8 cellular contexts compared by ENCODE assay signal in the genomic region with DNA sequence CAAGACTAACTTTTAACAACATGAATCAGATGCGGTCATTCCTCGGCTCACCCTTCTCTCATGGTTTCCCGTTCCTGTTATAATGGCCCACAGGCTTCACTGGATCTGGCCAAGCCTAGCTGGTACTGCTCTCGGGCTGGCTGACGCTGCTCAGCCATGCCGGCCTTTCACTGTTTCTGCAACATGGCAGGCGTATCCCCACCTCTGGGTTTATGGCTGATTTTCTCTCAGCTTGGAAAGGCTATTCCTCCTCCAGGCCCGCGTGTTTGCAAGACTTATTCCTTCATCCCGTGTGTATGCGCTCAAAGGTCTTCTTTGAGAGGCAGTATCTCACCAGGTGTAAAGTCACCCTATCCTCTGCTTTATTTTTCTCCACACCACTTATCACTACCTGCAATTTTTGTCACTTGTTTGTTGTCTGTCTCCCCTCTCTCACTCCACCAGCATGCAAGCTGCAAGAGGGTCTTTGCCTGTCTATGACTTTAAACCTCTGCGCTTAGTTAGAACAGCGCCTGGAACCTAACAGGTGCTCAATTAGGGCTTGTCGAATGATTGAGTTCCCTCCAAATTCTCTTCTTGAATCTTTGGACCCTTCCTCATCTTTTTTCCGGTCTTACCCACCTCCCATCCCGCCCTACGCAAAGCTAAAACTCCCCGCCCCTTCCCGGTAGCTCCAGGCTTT. TPM values are rescaled to one million over a fixed set of nuclear protein-coding genes. Genes with fewer than 3 reads are reported as not detected.
DNase-seq lines count a peak whose midpoint lies in the region.

No MANE protein-coding gene starts in this region.

- peaks cover 23% of the 10 kb centered on the region for H3K36me3 Mint-ChIP-seq in activated naive CD4-positive, alpha-beta T cell treated with anti-CD3 and anti-CD28 coated beads for 36 hours (ENCODE audit: low read depth)

- H3K4me1 Mint-ChIP-seq in activated naive CD4-positive, alpha-beta T cell treated with anti-CD3 and anti-CD28 coated beads for 36 hours (ENCODE audit: low read depth), result peaks cover 65% of the 10 kb centered on the region

- peak overlapping the region; percentile 93 for H3K27ac Mint-ChIP-seq in activated naive CD4-positive, alpha-beta T cell treated with anti-CD3 and anti-CD28 coated beads for 36 hours

- no peak for DNase-seq in activated naive CD4-positive, alpha-beta T cell treated with anti-CD3 and anti-CD28 coated beads for 36 hours
- no peak for DNase-seq in activated naive CD4-positive, alpha-beta T cell treated with anti-CD3 and anti-CD28 coated beads, Interleukin-2, amount 50 U/mL, for 16 hours
- DNase-seq in Jurkat, Clone E6-1 (ENCODE audit: low read depth, low spot score), result no peak
- DNase-seq in caudate nucleus (lab: John Stamatoyannopoulos, UW), result peak in 1 of 61 donors; percentile 29
- DNase-seq in Kasumi-1 (lab: John Stamatoyannopoulos, UW), result no peak
- no peak for DNase-seq in AML-193 (lab: John Stamatoyannopoulos, UW)
- no peak for DNase-seq in NOMO-1 treated with DMSO at 0.1 percent for 48 hours (lab: John Stamatoyannopoulos, UW; ENCODE audit: unreplicated experiment)

- peak overlapping the region; percentile 83 for H3K27ac ChIP-seq in caudate nucleus (ENCODE audit: low read depth, low read length)
- peak overlapping the region; percentile 93 for H3K27ac ChIP-seq in muscle layer of duodenum (ENCODE audit: low read length)

- H3K9me3 ChIP-seq in muscle layer of duodenum (ENCODE audit: control insufficient read depth in 1 of 2, low read length in 2 of 2), result no peaks in the 10 kb centered on the region

- H3K36me3 ChIP-seq in muscle layer of duodenum (ENCODE audit: control insufficient read depth in 1 of 2, insufficient read depth in 2 of 2, low read length in 2 of 2), result peaks cover 0 to 4% of the 10 kb centered on the region in 2 donors

- no peaks in the 10 kb centered on the region for H3K9me3 Mint-ChIP-seq in activated naive CD4-positive, alpha-beta T cell treated with anti-CD3 and anti-CD28 coated beads for 36 hours

- peak overlapping the region; percentile 60 for H3K4me3 ChIP-seq in Jurkat, Clone E6-1 (ENCODE audit: low read length)
- peak overlapping the region; percentile 85 to 89 for H3K4me3 ChIP-seq in muscle layer of duodenum (ENCODE audit: low read depth in 1 of 2, low read length in 2 of 2)

- H3K27me3 ChIP-seq in muscle layer of duodenum (ENCODE audit: low read depth, low read length), result no peaks in the 10 kb centered on the region

- peaks cover 16 to 27% of the 10 kb centered on the region in 2 donors for H3K4me1 ChIP-seq in muscle layer of duodenum (ENCODE audit: control insufficient read depth in 1 of 2, insufficient read depth in 2 of 2, low read length in 2 of 2)

- intact Hi-C loops in activated naive CD4-positive, alpha-beta T cell treated with anti-CD3 and anti-CD28 coated beads for 36 hours (cut with micrococcal nuclease), result loop anchor here (1.0 to 5.0 kb wide), 3 partner anchors 27 to 402 kb away; no protein-coding TSS in a partner anchor

- CTCF ChIA-PET in activated naive CD4-positive, alpha-beta T cell treated with anti-CD3 and anti-CD28 coated beads for 36 hours (lab: Charles Lee), result interaction anchor here (1.4 to 5.2 kb wide), 8 partner anchors 15 to 111 kb away, joined by 4 to 45 read pairs (median 8); no protein-coding TSS in a partner anchor

- peak overlapping the region; percentile 88 for H3K4me3 Mint-ChIP-seq in activated naive CD4-positive, alpha-beta T cell treated with anti-CD3 and anti-CD28 coated beads for 36 hours

- no peaks in the 10 kb centered on the region for H3K27me3 Mint-ChIP-seq in activated naive CD4-positive, alpha-beta T cell treated with anti-CD3 and anti-CD28 coated beads for 36 hours (ENCODE audit: low read depth)

RNA-seq across cellular contexts. Expression of gene RAP1A, which starts 0.5 kb away (rescaled TPM):
- total RNA-seq in activated naive CD4-positive, alpha-beta T cell treated with anti-CD3 and anti-CD28 coated beads for 36 hours, result 100 to 1,000 TPM; 152 to 155 TPM
- polyA plus RNA-seq in Jurkat, Clone E6-1 (2012; ENCODE audit: insufficient read depth, insufficient read length), result 54.3 TPM
